1 cellular context compared by ENCODE assay signal in genomic region chr12:65192963-65193516, GRCh38.
TF ChIP-seq lines count a peak whose summit lies in the region.

No MANE protein-coding gene starts in this region.

TF ChIP-seq in IMR-90, 13 proteins besides CTCF, POLR2A, EP300 and RAD21 (continued from another document):
- TF ChIP-seq ELK1 (IDR thresholded peaks at IDR 0.05; ENCODE audit: borderline replicate concordance, low read depth, low read length): no peak
- no peak for TF ChIP-seq CEBPB (IDR thresholded peaks at IDR 0.05; ENCODE audit: low read depth, low read length)
- no peak for TF ChIP-seq MAFK (IDR thresholded peaks at IDR 0.05; ENCODE audit: low read depth, low read length)
- no peak for TF ChIP-seq MAZ (IDR thresholded peaks at IDR 0.05; ENCODE audit: borderline replicate concordance, low read depth, low read length)
- TF ChIP-seq SMC3 (IDR thresholded peaks at IDR 0.05; ENCODE audit: low read depth, low read length): no peak
- no peak for TF ChIP-seq RCOR1 (IDR thresholded peaks at IDR 0.05; ENCODE audit: insufficient replicate concordance, low read length)
- no peak for TF ChIP-seq RFX5 (IDR thresholded peaks at IDR 0.05; ENCODE audit: low read depth, low read length)
